1 cellular context compared by ENCODE assay signal in genomic region chr5:132829742-132830435, GRCh38.
TF ChIP-seq lines count a peak whose summit lies in the region.

No MANE protein-coding gene starts in this region.

TF ChIP-seq in HepG2, 621 proteins besides CTCF, POLR2A, EP300 and RAD21 (continues in another document):
- peak; percentile 74 for TF ChIP-seq ZNF687 (CRISPR knock-in tag; IDR thresholded peaks at IDR 0.05)
- TF ChIP-seq SIN3B (IDR thresholded peaks at IDR 0.05; ENCODE audit: low read length) = no peak
- no peak for TF ChIP-seq PCBP1 (IDR thresholded peaks at IDR 0.05; ENCODE audit: borderline replicate concordance, low read depth, low read length)
- no peak for TF ChIP-seq RNF2 (conservative IDR thresholded peaks at IDR 0.05; ENCODE audit: low read depth)
- no peak for TF ChIP-seq RARA (CRISPR knock-in tag; IDR thresholded peaks at IDR 0.05)
- TF ChIP-seq ZNF274 (CRISPR knock-in tag; IDR thresholded peaks at IDR 0.05) = no peak
- peak; percentile 41 for TF ChIP-seq TEAD3 (CRISPR knock-in tag; optimal IDR thresholded peaks at IDR 0.05; ENCODE audit: borderline replicate concordance)
- TF ChIP-seq REL (CRISPR knock-in tag; conservative IDR thresholded peaks at IDR 0.05) = 0 out of 2 replicates have a peak, but pooled peaks have one; percentile 20
- TF ChIP-seq ZNF878 (CRISPR knock-in tag; IDR thresholded peaks at IDR 0.05) = 0 out of 2 replicates have a peak, but pooled peaks have one; percentile 28
- TF ChIP-seq NCOA1 (CRISPR knock-in tag; IDR thresholded peaks at IDR 0.05) = no peak
- TF ChIP-seq GATAD2A (CRISPR knock-in tag; IDR thresholded peaks at IDR 0.05) = peak; percentile 54; the same call in 1 of the 2 replicates
- TF ChIP-seq TCF12 (IDR thresholded peaks at IDR 0.05) = no peak
- TF ChIP-seq TCF12 (CRISPR knock-in tag; IDR thresholded peaks at IDR 0.05) = no peak
- no peak for TF ChIP-seq LRRFIP1 (CRISPR knock-in tag; conservative IDR thresholded peaks at IDR 0.05)
- TF ChIP-seq ZNF354B (CRISPR knock-in tag; IDR thresholded peaks at IDR 0.05) = peak; percentile 34; the same call in 1 of the 2 replicates
- TF ChIP-seq KLF11 (CRISPR knock-in tag; IDR thresholded peaks at IDR 0.05) = no peak
- TF ChIP-seq ARNTL (CRISPR knock-in tag; IDR thresholded peaks at IDR 0.05) = no peak
- TF ChIP-seq ZNF451 (CRISPR knock-in tag; IDR thresholded peaks at IDR 0.05) = 0 out of 2 replicates have a peak, but pooled peaks have one; percentile 7
- TF ChIP-seq ZNF570 (CRISPR knock-in tag; IDR thresholded peaks at IDR 0.05; ENCODE audit: borderline replicate concordance) = no peak
- no peak for TF ChIP-seq ATF5 (CRISPR knock-in tag; IDR thresholded peaks at IDR 0.05; ENCODE audit: low read depth)
- TF ChIP-seq ZNF670 (CRISPR knock-in tag; IDR thresholded peaks at IDR 0.05; ENCODE audit: borderline replicate concordance) = no peak
- TF ChIP-seq TOE1 (CRISPR knock-in tag; IDR thresholded peaks at IDR 0.05) = no peak
- no peak for TF ChIP-seq SMAD1 (CRISPR knock-in tag; IDR thresholded peaks at IDR 0.05; ENCODE audit: borderline replicate concordance, low read depth)
- TF ChIP-seq U2AF2 (IDR thresholded peaks at IDR 0.05; ENCODE audit: low read depth, low read length) = no peak
- TF ChIP-seq ZNF431 (CRISPR knock-in tag; IDR thresholded peaks at IDR 0.05; ENCODE audit: borderline replicate concordance, low read depth) = no peak; the same call in 1 of the 2 replicates
- TF ChIP-seq ZNF317 (CRISPR knock-in tag; IDR thresholded peaks at IDR 0.05) = peak; percentile 26; the same call in 1 of the 2 replicates
- TF ChIP-seq PHF5A (CRISPR knock-in tag; IDR thresholded peaks at IDR 0.05; ENCODE audit: low read depth, unreplicated experiment) = peak; percentile 4
- no peak for TF ChIP-seq PBX2 (CRISPR knock-in tag; IDR thresholded peaks at IDR 0.05)
- TF ChIP-seq HHEX (CRISPR knock-in tag; IDR thresholded peaks at IDR 0.05) = no peak
- no peak for TF ChIP-seq ZBTB25 (CRISPR knock-in tag; IDR thresholded peaks at IDR 0.05)
- TF ChIP-seq ISX (CRISPR knock-in tag; conservative IDR thresholded peaks at IDR 0.05) = 0 out of 2 replicates have a peak, but pooled peaks have one; percentile 67
- no peak for TF ChIP-seq HINFP (CRISPR knock-in tag; IDR thresholded peaks at IDR 0.05; ENCODE audit: low read depth)
- no peak for TF ChIP-seq ATF2 (CRISPR knock-in tag; IDR thresholded peaks at IDR 0.05)
- TF ChIP-seq ZNF232 (CRISPR knock-in tag; IDR thresholded peaks at IDR 0.05; ENCODE audit: borderline replicate concordance) = 0 out of 2 replicates have a peak, but pooled peaks have one; percentile 70
- peak; percentile 72; the same call in 1 of the 2 replicates for TF ChIP-seq YEATS4 (CRISPR knock-in tag; IDR thresholded peaks at IDR 0.05; ENCODE audit: borderline replicate concordance)
- no peak for TF ChIP-seq ZNF333 (CRISPR knock-in tag; IDR thresholded peaks at IDR 0.05; ENCODE audit: borderline replicate concordance)
- no peak for TF ChIP-seq GPBP1L1 (CRISPR knock-in tag; IDR thresholded peaks at IDR 0.05)
- TF ChIP-seq ZBTB1 (CRISPR knock-in tag; IDR thresholded peaks at IDR 0.05; ENCODE audit: borderline replicate concordance) = no peak
- TF ChIP-seq TSC22D2 (CRISPR knock-in tag; IDR thresholded peaks at IDR 0.05; ENCODE audit: borderline replicate concordance) = no peak
- TF ChIP-seq PLSCR1 (CRISPR knock-in tag; IDR thresholded peaks at IDR 0.05; ENCODE audit: borderline replicate concordance) = no peak; the same call in 1 of the 2 replicates
- no peak for TF ChIP-seq ZC3H4 (CRISPR knock-in tag; IDR thresholded peaks at IDR 0.05; ENCODE audit: borderline replicate concordance)
- TF ChIP-seq ARHGAP35 (CRISPR knock-in tag; IDR thresholded peaks at IDR 0.05; ENCODE audit: borderline replicate concordance) = peak; percentile 77
- TF ChIP-seq ZFY (CRISPR knock-in tag; IDR thresholded peaks at IDR 0.05) = peak; percentile 85; the same call in 1 of the 2 replicates
- TF ChIP-seq ZNF263 (CRISPR knock-in tag; IDR thresholded peaks at IDR 0.05) = no peak
- no peak for TF ChIP-seq ZNF577 (CRISPR knock-in tag; IDR thresholded peaks at IDR 0.05; ENCODE audit: borderline replicate concordance, low read depth)
- TF ChIP-seq SRSF4 (IDR thresholded peaks at IDR 0.05; ENCODE audit: low read depth, low read length, poor library complexity, severe bottlenecking) = no peak
- peak; percentile 43; the same call in 1 of the 2 replicates for TF ChIP-seq HNF4G (IDR thresholded peaks at IDR 0.05; ENCODE audit: borderline replicate concordance, low read depth, low read length)
- no peak for TF ChIP-seq HNF4G (CRISPR knock-in tag; IDR thresholded peaks at IDR 0.05; ENCODE audit: borderline replicate concordance, low read depth)
- no peak for TF ChIP-seq U2AF1 (optimal IDR thresholded peaks at IDR 0.05; ENCODE audit: low read depth, low read length)
- peak; percentile 54; the same call in 1 of the 2 replicates for TF ChIP-seq ZNF292 (CRISPR knock-in tag; IDR thresholded peaks at IDR 0.05; ENCODE audit: borderline replicate concordance, low read depth)
- TF ChIP-seq ZNF260 (CRISPR knock-in tag; IDR thresholded peaks at IDR 0.05; ENCODE audit: borderline replicate concordance, low read depth) = no peak
- no peak for TF ChIP-seq ARID3A (IDR thresholded peaks at IDR 0.05; ENCODE audit: low read depth, low read length)
- TF ChIP-seq KDM1A (CRISPR knock-in tag; IDR thresholded peaks at IDR 0.05) = no peak
- no peak; the same call in none of the 2 replicates for TF ChIP-seq ZNF564 (CRISPR knock-in tag; IDR thresholded peaks at IDR 0.05)
